In genomic region chr12:50059440-50060119, GRCh38 we compare ENCODE assay signal across 8 cellular contexts. TPM values are rescaled to one million over a fixed set of nuclear protein-coding genes. Genes with fewer than 3 reads are reported as not detected.
A peak's percentile ranks its signal among the peaks of the same experiment; 100 is the strongest.
DNase-seq lines count a peak whose midpoint lies in the region; ATAC-seq and TF ChIP-seq lines count a peak whose summit lies in the region.
"Had no signal": no experiment of that assay in that cellular context is flagged by ENCODE, and none has a peak within 500 bp of the region (broad histone marks: within the 10 kb centered on the region; RNA-seq: fewer than 3 reads in every experiment).

No MANE protein-coding gene starts in this region.

- intact Hi-C loops in naive thymus-derived CD4-positive, alpha-beta T cell (cut with micrococcal nuclease), result loop anchor here (5.0 to 10.0 kb wide), 2 partner anchors 215 to 282 kb away; partner anchors contain the start of gene BCDIN3D (in 1 of the 2)

- TF ChIP-seq EP300 in gastroesophageal sphincter (IDR thresholded peaks at IDR 0.05), result no peak

- H3K27ac ChIP-seq in DND-41 (ENCODE audit: low read length), result peak overlapping the region; percentile 40; the same call in 1 of the 2 replicates
- H3K27ac ChIP-seq in naive thymus-derived CD4-positive, alpha-beta T cell (ENCODE audit: low read depth, low read length), result no peak overlapping the region
- H3K27ac ChIP-seq in gastroesophageal sphincter, result no peak overlapping the region
- H3K27ac ChIP-seq: VCaP had no signal

- peak overlapping the region; percentile 85 for H3K27ac Mint-ChIP-seq in activated CD4-positive, alpha-beta T cell treated with anti-CD3 and anti-CD28 coated beads, Interleukin-2, amount 10 ng/mL, durations not matched to agents 7 days and 5 days
- H3K27ac Mint-ChIP-seq in naive thymus-derived CD4-positive, alpha-beta T cell, result peak overlapping the region in 7 of 9 donors; percentile 4 to 84 (median 62)

- no peak for TF ChIP-seq CTCF in DND-41 (IDR thresholded peaks at IDR 0.05; ENCODE audit: borderline replicate concordance, extremely low read depth, low read length, poor library complexity, severe bottlenecking)
- no peak for TF ChIP-seq CTCF in GM13977 (IDR thresholded peaks at IDR 0.05; ENCODE audit: extremely low read depth, insufficient read depth, missing control alignments)
- TF ChIP-seq CTCF in gastroesophageal sphincter (IDR thresholded peaks at IDR 0.05), result no peak

- H3K4me1 ChIP-seq in DND-41 (ENCODE audit: insufficient read depth, low read length) (peaks cover 50% of the 10 kb centered on the region), gastroesophageal sphincter (peaks cover 3 to 29% (median 14%) of the 10 kb centered on the region in 3 donors)
- H3K4me1 ChIP-seq in naive thymus-derived CD4-positive, alpha-beta T cell (ENCODE audit: control insufficient read depth in 2 of 2, insufficient read depth in 2 of 2, low read length in 2 of 2), result peaks cover 7 to 31% of the 10 kb centered on the region in 2 donors

- CTCF ChIA-PET in activated CD4-positive, alpha-beta T cell treated with anti-CD3 and anti-CD28 coated beads, Interleukin-2, amount 10 ng/mL, durations not matched to agents 7 days and 5 days (lab: Charles Lee), result interaction anchor here (1.2 to 2.9 kb wide), 10 partner anchors 10 to 114 kb away, joined by 3 to 11 read pairs (median 8); partner anchors contain the start of genes COX14 and SMARCD1
- CTCF ChIA-PET in naive thymus-derived CD4-positive, alpha-beta T cell (lab: Charles Lee), result interaction anchor here (0.5 to 1.2 kb wide), 3 partner anchors 92 to 448 kb away, joined by 3 to 7 read pairs (median 3); no protein-coding TSS in a partner anchor

- no peak overlapping the region for H3K9ac ChIP-seq in DND-41 (ENCODE audit: low read depth, low read length)

- whole genome bisulfite sequencing in gastroesophageal sphincter (ENCODE audit: low coverage in 1 of 2), 2 donors, result no CpG with 5 or more reads among the region's 12 CpGs

- H3K27me3 ChIP-seq in DND-41 (ENCODE audit: insufficient read depth, low read length, poor library complexity) (peaks cover 28% of the 10 kb centered on the region), gastroesophageal sphincter (peaks cover 8% of the 10 kb centered on the region)
- H3K27me3 ChIP-seq in naive thymus-derived CD4-positive, alpha-beta T cell (ENCODE audit: control insufficient read depth in 2 of 2, insufficient read depth in 2 of 2, low read length in 2 of 2), result peaks cover 0 to 9% of the 10 kb centered on the region in 2 donors

- peak overlapping the region; percentile 38 for H3K4me2 ChIP-seq in DND-41 (ENCODE audit: insufficient read depth, low read length)

- H4K20me1 ChIP-seq in DND-41 (ENCODE audit: insufficient read depth, low read length), result peaks cover 8% of the 10 kb centered on the region; the same call in 1 of the 2 replicates

- no peaks in the 10 kb centered on the region for H3K9me3 Mint-ChIP-seq in activated CD4-positive, alpha-beta T cell treated with anti-CD3 and anti-CD28 coated beads, Interleukin-2, amount 10 ng/mL, durations not matched to agents 7 days and 5 days
- H3K9me3 Mint-ChIP-seq in naive thymus-derived CD4-positive, alpha-beta T cell, result peaks cover 0 to 2% (median 0%) of the 10 kb centered on the region in 11 donors

- no peak overlapping the region for H3K4me3 ChIP-seq in DND-41 (ENCODE audit: low read depth in 1 of 2, low read length in 2 of 2)
- no peak overlapping the region for H3K4me3 ChIP-seq in naive thymus-derived CD4-positive, alpha-beta T cell (ENCODE audit: low read length)
- no peak overlapping the region for H3K4me3 ChIP-seq in gastroesophageal sphincter
- H3K4me3 ChIP-seq: MG63 had no signal

- in situ Hi-C loops in GM13977 (cut with MboI; ENCODE audit: low pct_unique_long_range_greater_than_20kb, low sequenced_read_pairs, unreplicated experiment), result loop anchor here (10.0 kb wide), 1 partner anchor 95 kb away; the partner anchor contains the start of gene AQP5

- 0 out of 2 replicates have a peak overlapping the region, but pooled peaks have one; percentile 7 for H2AFZ ChIP-seq in DND-41 (ENCODE audit: low read depth, low read length)

- peaks cover 19% of the 10 kb centered on the region for H3K27me3 Mint-ChIP-seq in activated CD4-positive, alpha-beta T cell treated with anti-CD3 and anti-CD28 coated beads, Interleukin-2, amount 10 ng/mL, durations not matched to agents 7 days and 5 days
- peaks cover 14 to 43% (median 29%) of the 10 kb centered on the region in 5 donors for H3K27me3 Mint-ChIP-seq in naive thymus-derived CD4-positive, alpha-beta T cell

- no peaks in the 10 kb centered on the region for H3K36me3 Mint-ChIP-seq in activated CD4-positive, alpha-beta T cell treated with anti-CD3 and anti-CD28 coated beads, Interleukin-2, amount 10 ng/mL, durations not matched to agents 7 days and 5 days (ENCODE audit: low read depth)
- peaks cover 0 to 12% (median 0%) of the 10 kb centered on the region in 5 donors for H3K36me3 Mint-ChIP-seq in naive thymus-derived CD4-positive, alpha-beta T cell

- peaks cover 52% of the 10 kb centered on the region for H3K4me1 Mint-ChIP-seq in activated CD4-positive, alpha-beta T cell treated with anti-CD3 and anti-CD28 coated beads, Interleukin-2, amount 10 ng/mL, durations not matched to agents 7 days and 5 days
- H3K4me1 Mint-ChIP-seq in naive thymus-derived CD4-positive, alpha-beta T cell, result peaks cover 21 to 52% (median 44%) of the 10 kb centered on the region in 7 donors

- H3K36me3 ChIP-seq in DND-41 (ENCODE audit: insufficient read depth, low read length) (no peaks in the 10 kb centered on the region), gastroesophageal sphincter (no peaks in the 10 kb centered on the region)
- H3K36me3 ChIP-seq in naive thymus-derived CD4-positive, alpha-beta T cell (ENCODE audit: control insufficient read depth in 2 of 3, insufficient read depth in 3 of 3, low read length in 3 of 3), result no peaks in the 10 kb centered on the region
- H3K36me3 ChIP-seq: MG63 had no signal

- H3K9me3 ChIP-seq in DND-41 (ENCODE audit: insufficient read depth, low read length, severe bottlenecking) (no peaks in the 10 kb centered on the region), gastroesophageal sphincter (no peaks in the 10 kb centered on the region)
- no peaks in the 10 kb centered on the region for H3K9me3 ChIP-seq in naive thymus-derived CD4-positive, alpha-beta T cell (ENCODE audit: control insufficient read depth in 2 of 3, low read length in 3 of 3)
- H3K9me3 ChIP-seq: MG63 had no signal

- no peak for TF ChIP-seq POLR2A in gastroesophageal sphincter (IDR thresholded peaks at IDR 0.05)

- no peaks in the 10 kb centered on the region for H3K79me2 ChIP-seq in DND-41 (ENCODE audit: insufficient read depth, low read length)

- H3K4me3 Mint-ChIP-seq in activated CD4-positive, alpha-beta T cell treated with anti-CD3 and anti-CD28 coated beads, Interleukin-2, amount 10 ng/mL, durations not matched to agents 7 days and 5 days, result peak overlapping the region; percentile 63
- H3K4me3 Mint-ChIP-seq in naive thymus-derived CD4-positive, alpha-beta T cell, result peak overlapping the region; percentile 3 to 92 (median 71)

- peak; percentile 79 for ATAC-seq in DND-41 (ENCODE audit: insufficient read depth, low read depth)
- ATAC-seq in naive thymus-derived CD4-positive, alpha-beta T cell, result peak; percentile 33
- no peak for ATAC-seq in gastroesophageal sphincter
- no peak for ATAC-seq in HG02852 (IDR thresholded peaks at IDR 0.05; ENCODE audit: unreplicated experiment)

- DNase-seq in DND-41 (peak; percentile 82), GM13977 (ENCODE audit: low spot score) (no peak)
- DNase-seq in activated CD4-positive, alpha-beta T cell treated with anti-CD3 and anti-CD28 coated beads, Interleukin-2, amount 10 ng/mL, durations not matched to agents 7 days and 5 days, result peak; percentile 71
- DNase-seq in naive thymus-derived CD4-positive, alpha-beta T cell, result peak in 6 of 9 donors; percentile 12 to 54 (median 26)
- DNase-seq: MG63 had no signal

- POLR2A ChIA-PET in activated CD4-positive, alpha-beta T cell treated with anti-CD3 and anti-CD28 coated beads, Interleukin-2, amount 10 ng/mL, durations not matched to agents 7 days and 5 days (lab: Charles Lee), result interaction anchor here (1.0 kb wide), 1 partner anchor 52 kb away, joined by 5 read pairs; no protein-coding TSS in a partner anchor
- POLR2A ChIA-PET in naive thymus-derived CD4-positive, alpha-beta T cell (lab: Charles Lee), result interaction anchor here (0.8 kb wide), 1 partner anchor 163 kb away, joined by 3 read pairs; no protein-coding TSS in a partner anchor

RNA-seq across cellular contexts. Expression of gene ASIC1, which starts 2.2 kb away (rescaled TPM):
- total RNA-seq in activated CD4-positive, alpha-beta T cell treated with anti-CD3 and anti-CD28 coated beads, Interleukin-2, amount 10 ng/mL, durations not matched to agents 7 days and 5 days, result 10 to 100 TPM in 1 of 2 experiments, 1 to 10 TPM in 1; 8.7 to 10.1 TPM
- total RNA-seq in naive thymus-derived CD4-positive, alpha-beta T cell, result 10 to 100 TPM in 1 of 5 experiments, 1 to 10 TPM in 3, under 1 TPM in 1; 0.34 to 10.1 (median 2.0) TPM
- under 1 TPM; 0.14 to 0.51 TPM for polyA plus RNA-seq in naive thymus-derived CD4-positive, alpha-beta T cell
- 1 to 10 TPM in 3 of 4 donors, under 1 TPM in 1; 0.82 to 4.9 (median 3.1) TPM for total RNA-seq in gastroesophageal sphincter

RNA-seq across cellular contexts. Expression of gene SMARCD1, which starts 25.6 kb away (rescaled TPM):
- total RNA-seq in activated CD4-positive, alpha-beta T cell treated with anti-CD3 and anti-CD28 coated beads, Interleukin-2, amount 10 ng/mL, durations not matched to agents 7 days and 5 days, result 10 to 100 TPM; 62.3 to 88.6 TPM
- total RNA-seq in naive thymus-derived CD4-positive, alpha-beta T cell, result 10 to 100 TPM; 65.1 to 88.5 (median 67.5) TPM
- polyA plus RNA-seq in naive thymus-derived CD4-positive, alpha-beta T cell, result 10 to 100 TPM in 1 of 2 donors, 1 to 10 TPM in 1; 9.5 to 16.6 TPM
- total RNA-seq in gastroesophageal sphincter, result 10 to 100 TPM; 26.6 to 52.8 (median 44.2) TPM

RNA-seq across cellular contexts. Expression of gene RACGAP1, which starts 34.3 kb away (rescaled TPM):
- total RNA-seq in activated CD4-positive, alpha-beta T cell treated with anti-CD3 and anti-CD28 coated beads, Interleukin-2, amount 10 ng/mL, durations not matched to agents 7 days and 5 days, result 100 to 1,000 TPM; 177 to 183 TPM
- 100 to 1,000 TPM in 1 of 5 experiments, 10 to 100 TPM in 1, 1 to 10 TPM in 3; 4.2 to 111 (median 8.0) TPM for total RNA-seq in naive thymus-derived CD4-positive, alpha-beta T cell
- polyA plus RNA-seq in naive thymus-derived CD4-positive, alpha-beta T cell, result 10 to 100 TPM in 1 of 2 donors, 1 to 10 TPM in 1; 8.6 to 11.1 TPM
- 10 to 100 TPM; 10.5 to 23.7 (median 13.1) TPM for total RNA-seq in gastroesophageal sphincter

RNA-seq across cellular contexts. Expression of gene GPD1, which starts 44.2 kb away (rescaled TPM):
- total RNA-seq in activated CD4-positive, alpha-beta T cell treated with anti-CD3 and anti-CD28 coated beads, Interleukin-2, amount 10 ng/mL, durations not matched to agents 7 days and 5 days, result under 1 TPM; 0.25 to 0.37 TPM
- 1 to 10 TPM in 2 of 5 experiments, under 1 TPM in 3; 0.50 to 1.5 (median 0.60) TPM for total RNA-seq in naive thymus-derived CD4-positive, alpha-beta T cell
- not detected for polyA plus RNA-seq in naive thymus-derived CD4-positive, alpha-beta T cell
- 10 to 100 TPM in 1 of 4 donors, 1 to 10 TPM in 1, under 1 TPM in 2; 0.08 to 49.5 (median 1.3) TPM for total RNA-seq in gastroesophageal sphincter

RNA-seq across cellular contexts. Expression of gene COX14, which starts 52.5 kb away (rescaled TPM):
- total RNA-seq in activated CD4-positive, alpha-beta T cell treated with anti-CD3 and anti-CD28 coated beads, Interleukin-2, amount 10 ng/mL, durations not matched to agents 7 days and 5 days, result 10 to 100 TPM; 31.6 to 47.9 TPM
- total RNA-seq in naive thymus-derived CD4-positive, alpha-beta T cell, result 10 to 100 TPM; 37.2 to 49.4 (median 46.9) TPM
- polyA plus RNA-seq in naive thymus-derived CD4-positive, alpha-beta T cell, result 100 to 1,000 TPM; 202 to 244 TPM
- 100 to 1,000 TPM in 1 of 4 donors, 10 to 100 TPM in 3; 66.1 to 111 (median 81.0) TPM for total RNA-seq in gastroesophageal sphincter

Comparison
In these comparisons a context has a peak if more than half of its experiments do, and no peak if none do; other contexts are left out.
1. ATAC-seq: peak in DND-41 (single experiment) and naive thymus-derived CD4-positive, alpha-beta T cell (single experiment); none in gastroesophageal sphincter (single experiment) and HG02852 (single experiment).